Comparison of ENCODE assay signal across 27 cellular contexts in the genomic region with DNA sequence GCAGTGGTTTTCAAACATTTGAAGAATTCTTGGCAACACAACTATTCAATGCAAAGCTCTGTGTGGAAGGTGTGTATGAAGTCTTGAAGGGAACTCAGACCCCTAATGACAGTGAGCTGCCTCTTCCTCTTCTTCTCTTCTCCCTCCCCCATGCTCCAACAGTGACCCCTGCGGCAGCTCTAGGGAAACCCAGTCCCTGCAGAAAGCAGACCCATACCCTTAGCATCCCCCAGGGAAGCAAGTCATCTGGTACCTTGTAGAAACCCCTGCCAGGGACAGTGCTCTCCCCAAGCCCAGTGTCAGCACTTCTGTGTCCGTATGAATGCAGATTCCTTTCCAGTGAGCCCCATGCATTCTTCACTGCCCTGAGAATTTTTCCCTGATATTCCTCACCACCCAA.
A peak's percentile ranks its signal among the peaks of the same experiment; 100 is the strongest.
DNase-seq lines count a peak whose midpoint lies in the region; ATAC-seq and TF ChIP-seq lines count a peak whose summit lies in the region.
"Had no signal": no experiment of that assay in that cellular context is flagged by ENCODE, and none has a peak within 500 bp of the region (broad histone marks: within the 10 kb centered on the region; RNA-seq: fewer than 3 reads in every experiment).

No MANE protein-coding gene starts in this region.

- CTCF ChIA-PET in SK-N-SH (lab: Yijun Ruan, JAX): interaction anchor here (0.6 kb wide), 1 partner anchor 19 kb away, joined by 3 read pairs; no protein-coding TSS in a partner anchor

- no peaks in the 10 kb centered on the region for H3K9me3 ChIP-seq in SK-N-SH
- H3K9me3 ChIP-seq: adrenal gland, esophagus squamous epithelium, pancreas, upper lobe of right lung had no signal

- H3K4me2 ChIP-seq in SK-N-SH: no peak overlapping the region
- H3K4me2 ChIP-seq: BLaER1, KMS-11 had no signal

- WGBS in SK-N-SH (ENCODE audit: low lambda C conversion rate): 53% methylated on average over 2 of the region's 2 CpGs

- TF ChIP-seq EP300 in SK-N-SH (IDR thresholded peaks at IDR 0.05; ENCODE audit: borderline replicate concordance in 1 of 2, low read depth in 1 of 2, low read length in 1 of 2): no peak

- H3K36me3 ChIP-seq in SK-N-SH (replicated peaks in 1 of 2; ENCODE audit: control insufficient read depth in 1 of 2, insufficient read depth in 2 of 2, low read length in 1 of 2): no peaks in the 10 kb centered on the region
- H3K36me3 ChIP-seq: adrenal gland, BLaER1, esophagus squamous epithelium, pancreas, upper lobe of right lung had no signal

- no peak overlapping the region for H3K9ac ChIP-seq in SK-N-SH
- H3K9ac ChIP-seq: BLaER1, KMS-11 had no signal

- no peak overlapping the region for H3K4me3 ChIP-seq in SK-N-SH (ENCODE audit: low read depth in 2 of 2, low read length in 1 of 2)
- no peak overlapping the region for H3K4me3 ChIP-seq in epithelial cell of proximal tubule (ENCODE audit: low read depth, low read length)
- H3K4me3 ChIP-seq: adrenal gland, BLaER1, esophagus squamous epithelium, pancreas, SK-N-MC, upper lobe of right lung had no signal

- intact Hi-C loops in sciatic nerve (cut with DNase I): no loop called here

- no peaks in the 10 kb centered on the region for H3K9me2 ChIP-seq in SK-N-SH

- H3F3A ChIP-seq in SK-N-SH (replicated peaks; ENCODE audit: insufficient read depth): no peaks in the 10 kb centered on the region

- POLR2A ChIA-PET in SK-N-SH (lab: Yijun Ruan, JAX): no interaction called here

- TF ChIP-seq CTCF in SK-N-SH (IDR thresholded peaks at IDR 0.05) (no peak), epithelial cell of proximal tubule (conservative IDR thresholded peaks at IDR 0.05; ENCODE audit: low read depth, low read length) (peak; percentile 9)

- no peak overlapping the region for H2AFZ ChIP-seq in SK-N-SH (ENCODE audit: low read depth)

- H3K4me1 ChIP-seq in SK-N-SH (ENCODE audit: control insufficient read depth in 1 of 2, insufficient read depth in 2 of 2, low read depth in 1 of 2, low read length in 1 of 2): peaks cover 0 to 25% of the 10 kb centered on the region in 2 experiments; a peak in 2 of 4 replicates
- H3K4me1 ChIP-seq: adrenal gland, BLaER1, esophagus squamous epithelium, pancreas, upper lobe of right lung had no signal

- no peaks in the 10 kb centered on the region for H4K20me1 ChIP-seq in SK-N-SH (ENCODE audit: insufficient read depth)
- H4K20me1 ChIP-seq: BLaER1 had no signal

- no peak for TF ChIP-seq RAD21 in SK-N-SH (IDR thresholded peaks at IDR 0.05; ENCODE audit: low read length)

- no peaks in the 10 kb centered on the region for H3K27me3 ChIP-seq in SK-N-SH (ENCODE audit: insufficient read depth)
- H3K27me3 ChIP-seq: adrenal gland, BLaER1, esophagus squamous epithelium, pancreas, upper lobe of right lung had no signal

- H3K27ac ChIP-seq in SK-N-SH (ENCODE audit: low read depth in 2 of 2, low read length in 1 of 2): no peak overlapping the region
- H3K27ac ChIP-seq: adrenal gland, BLaER1, esophagus squamous epithelium, KMS-11, pancreas, SK-N-MC, upper lobe of right lung had no signal

- ATAC-seq in SK-N-SH treated with all-trans-retinoic acid at 6 μM for 48 hours: no peak
- ATAC-seq in sciatic nerve: peak; percentile 36
- ATAC-seq in GM18517 (IDR thresholded peaks at IDR 0.05; ENCODE audit: unreplicated experiment): no peak
- ATAC-seq: naive thymus-derived CD8-positive, alpha-beta T cell; pancreas; right cardiac atrium; upper lobe of right lung had no signal

- no peaks in the 10 kb centered on the region for H3K79me2 ChIP-seq in SK-N-SH (ENCODE audit: insufficient read depth)

- peak; percentile 7 for DNase-seq in SK-N-SH
- peak; percentile 27 for DNase-seq in NOMO-1 treated with DMSO at 0.1 percent for 48 hours (lab: John Stamatoyannopoulos, UW; ENCODE audit: unreplicated experiment)
- DNase-seq in epithelial cell of proximal tubule (ENCODE audit: low read depth): no peak
- no peak for DNase-seq in sciatic nerve (ENCODE audit: low spot score)
- no peak for DNase-seq in T1000 (lab: John Stamatoyannopoulos, UW)
- DNase-seq in kidney tubule cell (ENCODE audit: low spot score): no peak
- DNase-seq: activated B cell treated with CpG ODN at 0.5 μM for 24 hours; activated CD4-positive, alpha-beta T cell treated with anti-CD3 and anti-CD28 coated beads, Interleukin-2, amount 50 U/mL, for 4 hours; activated gamma-delta T cell treated with Interleukin-2 at 50 U/mL for 16 hours; adrenal gland; DND-41; effector memory CD4-positive, alpha-beta T cell; esophagus squamous epithelium; kidney glomerular epithelial cell; mesenchymal stem cell; naive thymus-derived CD8-positive, alpha-beta T cell; NCI-H1092; NCI-H1930; NCI-H2227 treated with DMSO at 0.1 percent for 48 hours; pancreas; right cardiac atrium; upper lobe of right lung had no signal

TF ChIP-seq in SK-N-SH, 30 proteins besides CTCF, POLR2A, EP300 and RAD21:
- TF ChIP-seq, protein P1, sequence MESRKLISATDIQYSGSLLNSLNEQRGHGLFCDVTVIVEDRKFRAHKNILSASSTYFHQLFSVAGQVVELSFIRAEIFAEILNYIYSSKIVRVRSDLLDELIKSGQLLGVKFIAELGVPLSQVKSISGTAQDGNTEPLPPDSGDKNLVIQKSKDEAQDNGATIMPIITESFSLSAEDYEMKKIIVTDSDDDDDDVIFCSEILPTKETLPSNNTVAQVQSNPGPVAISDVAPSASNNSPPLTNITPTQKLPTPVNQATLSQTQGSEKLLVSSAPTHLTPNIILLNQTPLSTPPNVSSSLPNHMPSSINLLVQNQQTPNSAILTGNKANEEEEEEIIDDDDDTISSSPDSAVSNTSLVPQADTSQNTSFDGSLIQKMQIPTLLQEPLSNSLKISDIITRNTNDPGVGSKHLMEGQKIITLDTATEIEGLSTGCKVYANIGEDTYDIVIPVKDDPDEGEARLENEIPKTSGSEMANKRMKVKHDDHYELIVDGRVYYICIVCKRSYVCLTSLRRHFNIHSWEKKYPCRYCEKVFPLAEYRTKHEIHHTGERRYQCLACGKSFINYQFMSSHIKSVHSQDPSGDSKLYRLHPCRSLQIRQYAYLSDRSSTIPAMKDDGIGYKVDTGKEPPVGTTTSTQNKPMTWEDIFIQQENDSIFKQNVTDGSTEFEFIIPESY (IDR thresholded peaks at IDR 0.05; ENCODE audit: borderline replicate concordance, low read depth): no peak
- TF ChIP-seq TAF1 (IDR thresholded peaks at IDR 0.05; ENCODE audit: borderline replicate concordance, low read depth, low read length) (no peak), EZH2phosphoT487 (IDR thresholded peaks at IDR 0.05; ENCODE audit: borderline replicate concordance, low read depth) (no peak), FOXM1 (IDR thresholded peaks at IDR 0.05; ENCODE audit: low read depth) (no peak)
TF ChIP-seq in SK-N-SH: peak in this region for 0.

TF ChIP-seq in SK-N-SH treated with all-trans-retinoic acid at 6 μM for 48 hours, 23 proteins besides CTCF, POLR2A, EP300 and RAD21 (continues in another document):
- TF ChIP-seq PPARA (CRISPR knock-in tag; IDR thresholded peaks at IDR 0.05; ENCODE audit: borderline replicate concordance) (no peak), TCF4 (CRISPR knock-in tag; IDR thresholded peaks at IDR 0.05; ENCODE audit: borderline replicate concordance) (no peak), ZNF8 (CRISPR knock-in tag; IDR thresholded peaks at IDR 0.05) (no peak), ZFP30 (CRISPR knock-in tag; IDR thresholded peaks at IDR 0.05) (no peak), ZC3H10 (CRISPR knock-in tag; IDR thresholded peaks at IDR 0.05) (no peak), OSR1 (CRISPR knock-in tag; IDR thresholded peaks at IDR 0.05) (no peak), ISL1 (CRISPR knock-in tag; IDR thresholded peaks at IDR 0.05) (no peak), ZNF565 (CRISPR knock-in tag; conservative IDR thresholded peaks at IDR 0.05; ENCODE audit: low read depth) (no peak), RARB (CRISPR knock-in tag; IDR thresholded peaks at IDR 0.05) (no peak)
- TF ChIP-seq, protein P2, sequence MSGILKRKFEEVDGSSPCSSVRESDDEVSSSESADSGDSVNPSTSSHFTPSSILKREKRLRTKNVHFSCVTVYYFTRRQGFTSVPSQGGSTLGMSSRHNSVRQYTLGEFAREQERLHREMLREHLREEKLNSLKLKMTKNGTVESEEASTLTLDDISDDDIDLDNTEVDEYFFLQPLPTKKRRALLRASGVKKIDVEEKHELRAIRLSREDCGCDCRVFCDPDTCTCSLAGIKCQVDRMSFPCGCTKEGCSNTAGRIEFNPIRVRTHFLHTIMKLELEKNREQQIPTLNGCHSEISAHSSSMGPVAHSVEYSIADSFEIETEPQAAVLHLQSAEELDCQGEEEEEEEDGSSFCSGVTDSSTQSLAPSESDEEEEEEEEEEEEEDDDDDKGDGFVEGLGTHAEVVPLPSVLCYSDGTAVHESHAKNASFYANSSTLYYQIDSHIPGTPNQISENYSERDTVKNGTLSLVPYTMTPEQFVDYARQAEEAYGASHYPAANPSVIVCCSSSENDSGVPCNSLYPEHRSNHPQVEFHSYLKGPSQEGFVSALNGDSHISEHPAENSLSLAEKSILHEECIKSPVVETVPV (CRISPR knock-in tag; IDR thresholded peaks at IDR 0.05): no peak
- TF ChIP-seq, protein P3, sequence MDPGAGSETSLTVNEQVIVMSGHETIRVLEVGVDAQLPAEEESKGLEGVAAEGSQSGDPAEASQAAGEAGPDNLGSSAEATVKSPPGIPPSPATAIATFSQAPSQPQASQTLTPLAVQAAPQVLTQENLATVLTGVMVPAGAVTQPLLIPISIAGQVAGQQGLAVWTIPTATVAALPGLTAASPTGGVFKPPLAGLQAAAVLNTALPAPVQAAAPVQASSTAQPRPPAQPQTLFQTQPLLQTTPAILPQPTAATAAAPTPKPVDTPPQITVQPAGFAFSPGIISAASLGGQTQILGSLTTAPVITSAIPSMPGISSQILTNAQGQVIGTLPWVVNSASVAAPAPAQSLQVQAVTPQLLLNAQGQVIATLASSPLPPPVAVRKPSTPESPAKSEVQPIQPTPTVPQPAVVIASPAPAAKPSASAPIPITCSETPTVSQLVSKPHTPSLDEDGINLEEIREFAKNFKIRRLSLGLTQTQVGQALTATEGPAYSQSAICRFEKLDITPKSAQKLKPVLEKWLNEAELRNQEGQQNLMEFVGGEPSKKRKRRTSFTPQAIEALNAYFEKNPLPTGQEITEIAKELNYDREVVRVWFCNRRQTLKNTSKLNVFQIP (CRISPR knock-in tag; IDR thresholded peaks at IDR 0.05; ENCODE audit: borderline replicate concordance, low read depth): no peak
- TF ChIP-seq, protein P4, sequence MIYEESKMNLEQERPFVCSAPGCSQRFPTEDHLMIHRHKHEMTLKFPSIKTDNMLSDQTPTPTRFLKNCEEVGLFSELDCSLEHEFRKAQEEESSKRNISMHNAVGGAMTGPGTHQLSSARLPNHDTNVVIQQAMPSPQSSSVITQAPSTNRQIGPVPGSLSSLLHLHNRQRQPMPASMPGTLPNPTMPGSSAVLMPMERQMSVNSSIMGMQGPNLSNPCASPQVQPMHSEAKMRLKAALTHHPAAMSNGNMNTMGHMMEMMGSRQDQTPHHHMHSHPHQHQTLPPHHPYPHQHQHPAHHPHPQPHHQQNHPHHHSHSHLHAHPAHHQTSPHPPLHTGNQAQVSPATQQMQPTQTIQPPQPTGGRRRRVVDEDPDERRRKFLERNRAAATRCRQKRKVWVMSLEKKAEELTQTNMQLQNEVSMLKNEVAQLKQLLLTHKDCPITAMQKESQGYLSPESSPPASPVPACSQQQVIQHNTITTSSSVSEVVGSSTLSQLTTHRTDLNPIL (CRISPR knock-in tag; IDR thresholded peaks at IDR 0.05; ENCODE audit: low read depth): no peak

Comparison
In these comparisons a context has a peak if more than half of its experiments do, and no peak if none do; other contexts are left out.
1. DNase-seq: peak in SK-N-SH (single experiment) and NOMO-1 treated with DMSO at 0.1 percent for 48 hours (single experiment); none in epithelial cell of proximal tubule (single experiment), sciatic nerve (single experiment), T1000 (single experiment) and kidney tubule cell (single experiment).